1 cellular context compared by ENCODE assay signal in genomic region chr4:153084249-153084648, GRCh38.
TF ChIP-seq lines count a peak whose summit lies in the region.

No MANE protein-coding gene starts in this region.

TF ChIP-seq in H1, 55 proteins besides CTCF, POLR2A, EP300 and RAD21 (continued from another document):
- no peak for TF ChIP-seq MAX (IDR thresholded peaks at IDR 0.05)
- TF ChIP-seq E2F6 (IDR thresholded peaks at IDR 0.05), result no peak
- TF ChIP-seq CBX8 (IDR thresholded peaks at IDR 0.05; ENCODE audit: borderline replicate concordance, low read depth, low read length), result no peak
- TF ChIP-seq SIRT6 (IDR thresholded peaks at IDR 0.05; ENCODE audit: low read length), result no peak
- TF ChIP-seq NANOG (IDR thresholded peaks at IDR 0.05; ENCODE audit: insufficient read depth, low read depth, low read length, poor library complexity, severe bottlenecking), result no peak
- TF ChIP-seq ATF2 (IDR thresholded peaks at IDR 0.05; ENCODE audit: low read length), result no peak
- TF ChIP-seq PHF8 (conservative IDR thresholded peaks at IDR 0.05; ENCODE audit: low read depth, low read length), result no peak
- TF ChIP-seq USF2 (IDR thresholded peaks at IDR 0.05; ENCODE audit: low read length), result no peak
- TF ChIP-seq JUN (IDR thresholded peaks at IDR 0.05; ENCODE audit: low read depth, low read length), result no peak
- no peak for TF ChIP-seq RFX5 (IDR thresholded peaks at IDR 0.05; ENCODE audit: borderline replicate concordance, low read depth, low read length)
- no peak for TF ChIP-seq MAFK (IDR thresholded peaks at IDR 0.05; ENCODE audit: low read depth, low read length)
- TF ChIP-seq POU5F1 (IDR thresholded peaks at IDR 0.05; ENCODE audit: low read depth, low read length), result no peak
- TF ChIP-seq SIX5 (IDR thresholded peaks at IDR 0.05; ENCODE audit: low read depth, low read length), result no peak
- no peak for TF ChIP-seq SP4 (IDR thresholded peaks at IDR 0.05; ENCODE audit: low read length)
